ENCODE assay signal across 8 cellular contexts in genomic region chr19:41328818-41329220, GRCh38. TPM values are rescaled to one million over a fixed set of nuclear protein-coding genes. Genes with fewer than 3 reads are reported as not detected.
DNase-seq lines count a peak whose midpoint lies in the region; ATAC-seq lines count a peak whose summit lies in the region.

No MANE protein-coding gene starts in this region.

- no peaks in the 10 kb centered on the region for H3K9me3 Mint-ChIP-seq in activated T-helper 1 cell treated with anti-CD3 and anti-CD28 coated beads, Interleukin-12 subunit alpha, Interleukin-12 subunit beta, Interleukin-2, Interleukin-4 antibody, amounts not matched to agents 30 ng/mL and 10 ng/mL and 1 ng/mL, durations not matched to agents 14 hours and 24 hours and 36 hours
- no peaks in the 10 kb centered on the region for H3K9me3 Mint-ChIP-seq in memory B cell

- peak; percentile 66 for DNase-seq in Ammon's horn (ENCODE audit: low spot score)
- DNase-seq in activated T-helper 1 cell treated with anti-CD3 and anti-CD28 coated beads, Interleukin-12 subunit alpha, Interleukin-12 subunit beta, Interleukin-2, Interleukin-4 antibody, amounts not matched to agents 30 ng/mL and 10 ng/mL and 1 ng/mL, durations not matched to agents 14 hours and 24 hours and 36 hours (ENCODE audit: low spot score) = no peak
- DNase-seq in memory B cell (ENCODE audit: low spot score in 2 of 2) = no peak
- no peak for DNase-seq in activated effector memory CD4-positive, alpha-beta T cell treated with anti-CD3 and anti-CD28 coated beads, Interleukin-2, amount 50 U/mL, for 16 hours
- no peak for DNase-seq in HuH-7 (ENCODE audit: low spot score)

- intact Hi-C loops in activated T-helper 1 cell treated with anti-CD3 and anti-CD28 coated beads, Interleukin-12 subunit alpha, Interleukin-12 subunit beta, Interleukin-2, Interleukin-4 antibody, amounts not matched to agents 30 ng/mL and 10 ng/mL and 1 ng/mL, durations not matched to agents 14 hours and 24 hours and 36 hours (cut with micrococcal nuclease) = loop anchor here (1.0 kb wide), 3 partner anchors 22 to 68 kb away; partner anchors contain the start of genes BCKDHA and EXOSC5

- peaks cover 45% of the 10 kb centered on the region for H3K36me3 Mint-ChIP-seq in activated T-helper 1 cell treated with anti-CD3 and anti-CD28 coated beads, Interleukin-12 subunit alpha, Interleukin-12 subunit beta, Interleukin-2, Interleukin-4 antibody, amounts not matched to agents 30 ng/mL and 10 ng/mL and 1 ng/mL, durations not matched to agents 14 hours and 24 hours and 36 hours (ENCODE audit: low read depth)
- peaks cover 20% of the 10 kb centered on the region for H3K36me3 Mint-ChIP-seq in memory B cell

- ATAC-seq in HG03460 (IDR thresholded peaks at IDR 0.05; ENCODE audit: unreplicated experiment) (peak; percentile 3), memory B cell (ENCODE audit: low read depth) (no peak), GM19463 (IDR thresholded peaks at IDR 0.05; ENCODE audit: unreplicated experiment) (no peak), GM18498 (IDR thresholded peaks at IDR 0.05; ENCODE audit: unreplicated experiment) (no peak)

- H3K27me3 Mint-ChIP-seq in activated T-helper 1 cell treated with anti-CD3 and anti-CD28 coated beads, Interleukin-12 subunit alpha, Interleukin-12 subunit beta, Interleukin-2, Interleukin-4 antibody, amounts not matched to agents 30 ng/mL and 10 ng/mL and 1 ng/mL, durations not matched to agents 14 hours and 24 hours and 36 hours (ENCODE audit: insufficient read depth) = no peaks in the 10 kb centered on the region
- no peaks in the 10 kb centered on the region for H3K27me3 Mint-ChIP-seq in memory B cell

- peak overlapping the region; percentile 95 for H3K27ac Mint-ChIP-seq in activated T-helper 1 cell treated with anti-CD3 and anti-CD28 coated beads, Interleukin-12 subunit alpha, Interleukin-12 subunit beta, Interleukin-2, Interleukin-4 antibody, amounts not matched to agents 30 ng/mL and 10 ng/mL and 1 ng/mL, durations not matched to agents 14 hours and 24 hours and 36 hours
- H3K27ac Mint-ChIP-seq in memory B cell = peak overlapping the region; percentile 89

- H3K4me3 Mint-ChIP-seq in activated T-helper 1 cell treated with anti-CD3 and anti-CD28 coated beads, Interleukin-12 subunit alpha, Interleukin-12 subunit beta, Interleukin-2, Interleukin-4 antibody, amounts not matched to agents 30 ng/mL and 10 ng/mL and 1 ng/mL, durations not matched to agents 14 hours and 24 hours and 36 hours = peak overlapping the region; percentile 76
- peak overlapping the region; percentile 63 for H3K4me3 Mint-ChIP-seq in memory B cell

- H3K4me1 Mint-ChIP-seq in activated T-helper 1 cell treated with anti-CD3 and anti-CD28 coated beads, Interleukin-12 subunit alpha, Interleukin-12 subunit beta, Interleukin-2, Interleukin-4 antibody, amounts not matched to agents 30 ng/mL and 10 ng/mL and 1 ng/mL, durations not matched to agents 14 hours and 24 hours and 36 hours (ENCODE audit: low read depth) = peaks cover 57% of the 10 kb centered on the region
- peaks cover 58% of the 10 kb centered on the region for H3K4me1 Mint-ChIP-seq in memory B cell

RNA-seq across cellular contexts. Expression of gene CCDC97, which starts 18.8 kb away (rescaled TPM):
- 35.3 and 36.1 TPM in 2 replicates for total RNA-seq in activated T-helper 1 cell treated with anti-CD3 and anti-CD28 coated beads, Interleukin-12 subunit alpha, Interleukin-12 subunit beta, Interleukin-2, Interleukin-4 antibody, amounts not matched to agents 30 ng/mL and 10 ng/mL and 1 ng/mL, durations not matched to agents 14 hours and 24 hours and 36 hours

RNA-seq across cellular contexts. Expression of gene TGFB1, which starts 24.9 kb away (rescaled TPM):
- total RNA-seq in activated T-helper 1 cell treated with anti-CD3 and anti-CD28 coated beads, Interleukin-12 subunit alpha, Interleukin-12 subunit beta, Interleukin-2, Interleukin-4 antibody, amounts not matched to agents 30 ng/mL and 10 ng/mL and 1 ng/mL, durations not matched to agents 14 hours and 24 hours and 36 hours = 108 and 112 TPM in 2 replicates

RNA-seq across cellular contexts. Expression of gene B9D2, which starts 35.1 kb away (rescaled TPM):
- total RNA-seq in activated T-helper 1 cell treated with anti-CD3 and anti-CD28 coated beads, Interleukin-12 subunit alpha, Interleukin-12 subunit beta, Interleukin-2, Interleukin-4 antibody, amounts not matched to agents 30 ng/mL and 10 ng/mL and 1 ng/mL, durations not matched to agents 14 hours and 24 hours and 36 hours = 4.4 and 4.5 TPM in 2 replicates

RNA-seq across cellular contexts. Expression of gene TMEM91, which starts 47.5 kb away (rescaled TPM):
- total RNA-seq in activated T-helper 1 cell treated with anti-CD3 and anti-CD28 coated beads, Interleukin-12 subunit alpha, Interleukin-12 subunit beta, Interleukin-2, Interleukin-4 antibody, amounts not matched to agents 30 ng/mL and 10 ng/mL and 1 ng/mL, durations not matched to agents 14 hours and 24 hours and 36 hours = 2.8 and 2.9 TPM in 2 replicates
